In the genomic region with DNA sequence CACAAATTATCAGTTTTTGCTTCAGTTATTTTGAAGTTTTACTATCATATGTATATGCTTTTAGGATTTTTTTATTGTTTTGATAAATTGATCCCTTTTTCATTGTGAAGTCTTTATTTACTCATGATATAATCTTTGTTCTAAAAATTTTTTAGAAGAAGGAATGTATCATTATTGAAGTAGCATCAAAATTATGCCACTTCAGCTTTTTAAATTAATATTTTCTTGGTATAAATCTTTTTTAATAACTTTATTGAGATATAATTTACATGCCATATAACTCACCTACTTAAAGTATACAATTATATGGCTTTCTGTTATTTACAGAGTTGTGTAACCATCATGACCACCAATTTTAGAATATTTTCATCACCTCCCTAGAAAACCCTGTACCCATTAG, we compare ENCODE assay signal across 1 cellular context.
A peak's percentile ranks its signal among the peaks of the same experiment; 100 is the strongest.
TF ChIP-seq lines count a peak whose summit lies in the region.

No MANE protein-coding gene starts in this region.

TF ChIP-seq in K562, 482 proteins besides CTCF, POLR2A, EP300 and RAD21 (continued from another document):
- TF ChIP-seq, protein P1, sequence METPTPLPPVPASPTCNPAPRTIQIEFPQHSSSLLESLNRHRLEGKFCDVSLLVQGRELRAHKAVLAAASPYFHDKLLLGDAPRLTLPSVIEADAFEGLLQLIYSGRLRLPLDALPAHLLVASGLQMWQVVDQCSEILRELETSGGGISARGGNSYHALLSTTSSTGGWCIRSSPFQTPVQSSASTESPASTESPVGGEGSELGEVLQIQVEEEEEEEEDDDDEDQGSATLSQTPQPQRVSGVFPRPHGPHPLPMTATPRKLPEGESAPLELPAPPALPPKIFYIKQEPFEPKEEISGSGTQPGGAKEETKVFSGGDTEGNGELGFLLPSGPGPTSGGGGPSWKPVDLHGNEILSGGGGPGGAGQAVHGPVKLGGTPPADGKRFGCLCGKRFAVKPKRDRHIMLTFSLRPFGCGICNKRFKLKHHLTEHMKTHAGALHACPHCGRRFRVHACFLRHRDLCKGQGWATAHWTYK (CRISPR knock-in tag; IDR thresholded peaks at IDR 0.05): no peak
- no peak for TF ChIP-seq ESRRA (IDR thresholded peaks at IDR 0.05; ENCODE audit: borderline replicate concordance, low read depth)
- TF ChIP-seq ZNF316 (IDR thresholded peaks at IDR 0.05): peak; percentile 83
- no peak for TF ChIP-seq RHOXF2B (CRISPR knock-in tag; conservative IDR thresholded peaks at IDR 0.05)
- no peak for TF ChIP-seq PML (IDR thresholded peaks at IDR 0.05; ENCODE audit: low read length)
- TF ChIP-seq, protein P2, sequence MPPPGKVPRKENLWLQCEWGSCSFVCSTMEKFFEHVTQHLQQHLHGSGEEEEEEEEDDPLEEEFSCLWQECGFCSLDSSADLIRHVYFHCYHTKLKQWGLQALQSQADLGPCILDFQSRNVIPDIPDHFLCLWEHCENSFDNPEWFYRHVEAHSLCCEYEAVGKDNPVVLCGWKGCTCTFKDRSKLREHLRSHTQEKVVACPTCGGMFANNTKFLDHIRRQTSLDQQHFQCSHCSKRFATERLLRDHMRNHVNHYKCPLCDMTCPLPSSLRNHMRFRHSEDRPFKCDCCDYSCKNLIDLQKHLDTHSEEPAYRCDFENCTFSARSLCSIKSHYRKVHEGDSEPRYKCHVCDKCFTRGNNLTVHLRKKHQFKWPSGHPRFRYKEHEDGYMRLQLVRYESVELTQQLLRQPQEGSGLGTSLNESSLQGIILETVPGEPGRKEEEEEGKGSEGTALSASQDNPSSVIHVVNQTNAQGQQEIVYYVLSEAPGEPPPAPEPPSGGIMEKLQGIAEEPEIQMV (tag; conservative IDR thresholded peaks at IDR 0.05; ENCODE audit: low read depth): no peak
- no peak for TF ChIP-seq MAFG (tag; conservative IDR thresholded peaks at IDR 0.05)
- TF ChIP-seq IRF1 (CRISPR knock-in tag; IDR thresholded peaks at IDR 0.05; ENCODE audit: borderline replicate concordance): no peak
- TF ChIP-seq SMAD1 (IDR thresholded peaks at IDR 0.05; ENCODE audit: low read depth, low read length, partially characterized antibody): no peak
- no peak for TF ChIP-seq SRSF9 (IDR thresholded peaks at IDR 0.05; ENCODE audit: borderline replicate concordance, low read depth, low read length)
